Comparison of ENCODE assay signal across 8 cellular contexts in genomic region chr4:168514249-168514852, GRCh38. TPM values are rescaled to one million over a fixed set of nuclear protein-coding genes. Genes with fewer than 3 reads are reported as not detected.
DNase-seq lines count a peak whose midpoint lies in the region; ATAC-seq, FAIRE-seq and TF ChIP-seq lines count a peak whose summit lies in the region.

No MANE protein-coding gene starts in this region.

- H3K4me1 Mint-ChIP-seq in chondrocyte (ENCODE audit: low read depth) = peaks cover 23% of the 10 kb centered on the region
- peaks cover 11 to 12% of the 10 kb centered on the region in 2 donors for H3K4me1 Mint-ChIP-seq in effector memory CD8-positive, alpha-beta T cell (ENCODE audit: low read depth in 2 of 2)
- peaks cover 12% of the 10 kb centered on the region for H3K4me1 Mint-ChIP-seq in T-helper 2 cell treated with Interferon-gamma antibody and Interleukin-4, amounts not matched to agents 5 μg/mL and 100 μg/mL, for 36 hours (ENCODE audit: low read depth)

- no peaks in the 10 kb centered on the region for H3K9me3 ChIP-seq in pancreas

- peak in 1 of 4 donors; percentile 36 for ATAC-seq in pancreas
- ATAC-seq in effector memory CD8-positive, alpha-beta T cell (replicated peaks) = no peak

- H3K27me3 ChIP-seq in pancreas = no peaks in the 10 kb centered on the region

- H3K27ac Mint-ChIP-seq in chondrocyte (ENCODE audit: unreplicated experiment) = no peak overlapping the region
- no peak overlapping the region for H3K27ac Mint-ChIP-seq in effector memory CD8-positive, alpha-beta T cell
- no peak overlapping the region for H3K27ac Mint-ChIP-seq in T-helper 2 cell treated with Interferon-gamma antibody and Interleukin-4, amounts not matched to agents 5 μg/mL and 100 μg/mL, for 36 hours

- peak; percentile 92 for TF ChIP-seq CTCF in chondrocyte (IDR thresholded peaks at IDR 0.05)
- TF ChIP-seq CTCF in pancreas (IDR thresholded peaks at IDR 0.05) = peak in 1 of 4 donors; percentile 35

- H3K4me1 ChIP-seq in pancreas = peaks cover 0 to 5% (median 0%) of the 10 kb centered on the region in 3 donors

- peaks cover 4% of the 10 kb centered on the region for H3K9me3 Mint-ChIP-seq in chondrocyte (ENCODE audit: low read depth)
- H3K9me3 Mint-ChIP-seq in effector memory CD8-positive, alpha-beta T cell = no peaks in the 10 kb centered on the region
- no peaks in the 10 kb centered on the region for H3K9me3 Mint-ChIP-seq in T-helper 2 cell treated with Interferon-gamma antibody and Interleukin-4, amounts not matched to agents 5 μg/mL and 100 μg/mL, for 36 hours

- H3K36me3 Mint-ChIP-seq in chondrocyte (ENCODE audit: low read depth) = peaks cover 9% of the 10 kb centered on the region
- peaks cover 3% of the 10 kb centered on the region for H3K36me3 Mint-ChIP-seq in effector memory CD8-positive, alpha-beta T cell (ENCODE audit: insufficient read depth)
- H3K36me3 Mint-ChIP-seq in T-helper 2 cell treated with Interferon-gamma antibody and Interleukin-4, amounts not matched to agents 5 μg/mL and 100 μg/mL, for 36 hours (ENCODE audit: low read depth) = no peaks in the 10 kb centered on the region

- H3K27ac ChIP-seq in pancreas = no peak overlapping the region

- no peak overlapping the region for H3K4me3 ChIP-seq in pancreas

- H3K27me3 Mint-ChIP-seq in chondrocyte (ENCODE audit: low read depth) = no peaks in the 10 kb centered on the region
- H3K27me3 Mint-ChIP-seq in effector memory CD8-positive, alpha-beta T cell = peaks cover 9 to 10% of the 10 kb centered on the region in 2 donors
- peaks cover 18% of the 10 kb centered on the region for H3K27me3 Mint-ChIP-seq in T-helper 2 cell treated with Interferon-gamma antibody and Interleukin-4, amounts not matched to agents 5 μg/mL and 100 μg/mL, for 36 hours (ENCODE audit: low read depth)

- FAIRE-seq in G401.6 (lab: Jason Lieb, UNC) = peak; percentile 63
- FAIRE-seq in pancreas (lab: Jason Lieb, UNC) = peak; percentile 93

- H3K36me3 ChIP-seq in pancreas = no peaks in the 10 kb centered on the region

- WGBS in pancreas, 2 donors = 9 to 18% methylated on average over 3 of the region's 3 CpGs

- intact Hi-C loops in pancreas (cut with DNase I) = no loop called here

- no peak overlapping the region for H3K4me3 Mint-ChIP-seq in chondrocyte (ENCODE audit: unreplicated experiment)
- H3K4me3 Mint-ChIP-seq in effector memory CD8-positive, alpha-beta T cell = no peak overlapping the region
- no peak overlapping the region for H3K4me3 Mint-ChIP-seq in T-helper 2 cell treated with Interferon-gamma antibody and Interleukin-4, amounts not matched to agents 5 μg/mL and 100 μg/mL, for 36 hours

- peak; percentile 3 for DNase-seq in NCI-H128 (lab: John Stamatoyannopoulos, UW; ENCODE audit: unreplicated experiment)
- no peak for DNase-seq in chondrocyte (ENCODE audit: low spot score)
- DNase-seq in pancreas = no peak
- DNase-seq in 8988T = no peak
- no peak for DNase-seq in activated naive CD4-positive, alpha-beta T cell (lab: John Stamatoyannopoulos, UW)
- no peak for DNase-seq in effector memory CD8-positive, alpha-beta T cell
- DNase-seq in T-helper 2 cell treated with Interferon-gamma antibody and Interleukin-4, amounts not matched to agents 5 μg/mL and 100 μg/mL, for 36 hours (ENCODE audit: low spot score) = no peak

RNA-seq across cellular contexts. Expression of gene PALLD, which starts 17.5 kb away (rescaled TPM):
- 886 to 1,317 TPM (median 900 TPM) in 3 replicates for total RNA-seq in chondrocyte
- total RNA-seq in pancreas = 10 to 100 TPM in 3 of 6 donors, 1 to 10 TPM in 3; 4.4 to 44.2 (median 12.0) TPM
- polyA plus RNA-seq in pancreas = 10 to 100 TPM; 14.0 to 22.4 TPM

RNA-seq across cellular contexts. Expression of gene DDX60L, which starts 34.1 kb away (rescaled TPM):
- total RNA-seq in chondrocyte (4.2 to 7.5 TPM (median 4.9 TPM) in 3 replicates), pancreas (10 to 100 TPM in 1 of 6 donors, 1 to 10 TPM in 5; 4.9 to 12.2 (median 6.7) TPM)
- 1 to 10 TPM; 5.5 to 8.0 TPM for polyA plus RNA-seq in pancreas

Comparison
In these comparisons a context has a peak if more than half of its experiments do, and no peak if none do; other contexts are left out.
1. RNA of gene PALLD, which starts 17.5 kb away (total RNA-seq): 886 to 1,317 TPM in chondrocyte; 4.4 to 44.2 TPM in pancreas; every median in the first group is over 10 times any median in the second.